Comparison of ENCODE assay signal across 9 cellular contexts in the genomic region with DNA sequence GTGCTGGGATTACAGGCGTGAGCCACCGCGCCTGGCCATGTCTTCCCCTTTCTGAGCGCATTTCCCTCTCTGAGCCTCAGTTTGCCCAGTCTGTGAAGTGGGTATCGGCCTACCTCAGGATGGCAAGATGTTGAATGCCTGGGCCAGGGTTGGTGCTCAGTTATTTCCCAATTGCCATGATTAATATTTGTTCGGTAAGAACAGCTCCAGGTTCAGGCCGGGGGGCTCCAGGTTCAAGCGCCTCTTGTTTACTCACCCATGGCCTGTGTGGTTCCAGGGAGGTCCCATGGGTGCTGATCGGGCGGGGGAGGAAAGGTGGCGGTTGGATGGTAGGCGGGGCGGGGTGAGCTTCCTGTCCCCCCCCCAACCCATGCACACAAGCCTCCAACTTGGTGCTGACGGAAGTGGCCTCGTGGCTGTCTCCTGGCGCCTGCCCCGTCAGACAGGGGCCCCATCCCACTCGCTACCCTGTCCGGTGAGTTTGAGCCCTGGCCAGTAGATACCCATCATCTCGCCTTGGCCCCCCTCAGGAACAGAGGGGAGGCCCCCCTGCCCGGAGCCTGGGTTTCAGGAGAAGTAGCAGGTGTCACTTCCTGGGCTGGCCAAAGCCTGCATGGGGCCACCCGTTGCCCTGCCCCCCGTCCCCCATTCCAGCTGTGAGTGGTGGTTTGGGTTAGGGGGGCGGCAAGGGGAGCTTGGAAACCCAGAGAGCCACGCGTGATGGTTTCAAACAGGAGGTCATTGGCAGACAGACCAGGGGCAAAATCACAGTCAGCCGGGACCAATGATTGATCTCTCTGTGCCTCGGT. TPM values are rescaled to one million over a fixed set of nuclear protein-coding genes. Genes with fewer than 3 reads are reported as not detected.
DNase-seq lines count a peak whose midpoint lies in the region; ATAC-seq and TF ChIP-seq lines count a peak whose summit lies in the region.
"Had no signal": no experiment of that assay in that cellular context is flagged by ENCODE, and none has a peak within 500 bp of the region (broad histone marks: within the 10 kb centered on the region; RNA-seq: fewer than 3 reads in every experiment).

A gene with protein sequence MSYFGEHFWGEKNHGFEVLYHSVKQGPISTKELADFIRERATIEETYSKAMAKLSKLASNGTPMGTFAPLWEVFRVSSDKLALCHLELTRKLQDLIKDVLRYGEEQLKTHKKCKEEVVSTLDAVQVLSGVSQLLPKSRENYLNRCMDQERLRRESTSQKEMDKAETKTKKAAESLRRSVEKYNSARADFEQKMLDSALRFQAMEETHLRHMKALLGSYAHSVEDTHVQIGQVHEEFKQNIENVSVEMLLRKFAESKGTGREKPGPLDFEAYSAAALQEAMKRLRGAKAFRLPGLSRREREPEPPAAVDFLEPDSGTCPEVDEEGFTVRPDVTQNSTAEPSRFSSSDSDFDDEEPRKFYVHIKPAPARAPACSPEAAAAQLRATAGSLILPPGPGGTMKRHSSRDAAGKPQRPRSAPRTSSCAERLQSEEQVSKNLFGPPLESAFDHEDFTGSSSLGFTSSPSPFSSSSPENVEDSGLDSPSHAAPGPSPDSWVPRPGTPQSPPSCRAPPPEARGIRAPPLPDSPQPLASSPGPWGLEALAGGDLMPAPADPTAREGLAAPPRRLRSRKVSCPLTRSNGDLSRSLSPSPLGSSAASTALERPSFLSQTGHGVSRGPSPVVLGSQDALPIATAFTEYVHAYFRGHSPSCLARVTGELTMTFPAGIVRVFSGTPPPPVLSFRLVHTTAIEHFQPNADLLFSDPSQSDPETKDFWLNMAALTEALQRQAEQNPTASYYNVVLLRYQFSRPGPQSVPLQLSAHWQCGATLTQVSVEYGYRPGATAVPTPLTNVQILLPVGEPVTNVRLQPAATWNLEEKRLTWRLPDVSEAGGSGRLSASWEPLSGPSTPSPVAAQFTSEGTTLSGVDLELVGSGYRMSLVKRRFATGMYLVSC (plus strand): TSS at position 375 of the 809 bp plus-strand sequence. CDS start 3,688 bp downstream, outside the sequence.

- TF ChIP-seq CTCF in CD14-positive monocyte (IDR thresholded peaks at IDR 0.05) (no peak), neural crest cell (conservative IDR thresholded peaks at IDR 0.05) (no peak), HFFc6 (IDR thresholded peaks at IDR 0.05) (no peak)

- no peaks in the 10 kb centered on the region for H3K9me3 ChIP-seq in thymus (ENCODE audit: control insufficient read depth)
- H3K9me3 ChIP-seq: body of pancreas had no signal

- 17% methylated on average over 28 of the region's 28 CpGs for WGBS in thymus

- peaks cover 31% of the 10 kb centered on the region for H3K4me1 ChIP-seq in thymus (ENCODE audit: control insufficient read depth, insufficient read depth, low read length)

- H3K27ac Mint-ChIP-seq in CD14-positive monocyte (peak within 1 kb of the TSS; percentile 95 to 99 (median 97)), neural crest cell (ENCODE audit: unreplicated experiment) (no peak within 1 kb of the TSS), HFFc6 (no peak within 1 kb of the TSS)
- H3K27ac Mint-ChIP-seq in activated naive CD8-positive, alpha-beta T cell treated with anti-CD3 and anti-CD28 coated beads, Interleukin-2, amount 10 ng/mL, durations not matched to agents 7 days and 5 days, result peak within 1 kb of the TSS; percentile 93

- no peaks in the 10 kb centered on the region for H3K9me3 Mint-ChIP-seq in CD14-positive monocyte
- H3K9me3 Mint-ChIP-seq in activated naive CD8-positive, alpha-beta T cell treated with anti-CD3 and anti-CD28 coated beads, Interleukin-2, amount 10 ng/mL, durations not matched to agents 7 days and 5 days, result no peaks in the 10 kb centered on the region
- H3K9me3 Mint-ChIP-seq in neural crest cell, result no peaks in the 10 kb centered on the region
- H3K9me3 Mint-ChIP-seq in HFFc6, result no peaks in the 10 kb centered on the region

- H3K36me3 ChIP-seq in thymus (ENCODE audit: control insufficient read depth, insufficient read depth), result no peaks in the 10 kb centered on the region

- no peaks in the 10 kb centered on the region for H3K27me3 ChIP-seq in thymus (ENCODE audit: control insufficient read depth, insufficient read depth)
- H3K27me3 ChIP-seq: body of pancreas had no signal

- DNase-seq in CD14-positive monocyte (ENCODE audit: low spot score), result peak; percentile 87
- DNase-seq in activated naive CD8-positive, alpha-beta T cell treated with anti-CD3 and anti-CD28 coated beads, Interleukin-2, amount 10 ng/mL, durations not matched to agents 7 days and 5 days, result peak; percentile 85
- DNase-seq in neural crest cell (ENCODE audit: low read depth, low spot score), result no peak
- no peak for DNase-seq in HFFc6
- DNase-seq in epidermal melanocyte (ENCODE audit: insufficient read length, low spot score), result no peak

- H3K36me3 Mint-ChIP-seq in CD14-positive monocyte, result peaks cover 18 to 25% of the 10 kb centered on the region in 2 donors
- peaks cover 10% of the 10 kb centered on the region for H3K36me3 Mint-ChIP-seq in activated naive CD8-positive, alpha-beta T cell treated with anti-CD3 and anti-CD28 coated beads, Interleukin-2, amount 10 ng/mL, durations not matched to agents 7 days and 5 days
- H3K36me3 Mint-ChIP-seq in neural crest cell (ENCODE audit: low read depth), result no peaks in the 10 kb centered on the region
- no peaks in the 10 kb centered on the region for H3K36me3 Mint-ChIP-seq in HFFc6 (ENCODE audit: low read depth)

- peak; percentile 36 for ATAC-seq in HG02763 (IDR thresholded peaks at IDR 0.05; ENCODE audit: unreplicated experiment)
- ATAC-seq in activated naive CD8-positive, alpha-beta T cell treated with anti-CD3 and anti-CD28 coated beads, Interleukin-2, amount 10 ng/mL, durations not matched to agents 7 days and 5 days (ENCODE audit: low read depth), result peak; percentile 69
- ATAC-seq: body of pancreas had no signal

- peak within 1 kb of the TSS; percentile 90 for H3K27ac ChIP-seq in thymus (ENCODE audit: low read depth)

- POLR2A ChIA-PET in activated naive CD8-positive, alpha-beta T cell treated with anti-CD3 and anti-CD28 coated beads, Interleukin-2, amount 10 ng/mL, durations not matched to agents 7 days and 5 days (lab: Charles Lee), result interaction anchor here (0.6 to 1.4 kb wide), 13 partner anchors 10 to 1164 kb away, joined by 3 to 10 read pairs (median 4); a partner anchor contains a TSS

- H3K4me1 Mint-ChIP-seq in CD14-positive monocyte, result peaks cover 68% of the 10 kb centered on the region
- H3K4me1 Mint-ChIP-seq in activated naive CD8-positive, alpha-beta T cell treated with anti-CD3 and anti-CD28 coated beads, Interleukin-2, amount 10 ng/mL, durations not matched to agents 7 days and 5 days, result peaks cover 48% of the 10 kb centered on the region
- H3K4me1 Mint-ChIP-seq in neural crest cell, result peaks cover 38% of the 10 kb centered on the region
- no peaks in the 10 kb centered on the region for H3K4me1 Mint-ChIP-seq in HFFc6 (ENCODE audit: low read depth)

- H3K4me3 Mint-ChIP-seq in CD14-positive monocyte, result peak within 1 kb of the TSS; percentile 80 to 97
- H3K4me3 Mint-ChIP-seq in activated naive CD8-positive, alpha-beta T cell treated with anti-CD3 and anti-CD28 coated beads, Interleukin-2, amount 10 ng/mL, durations not matched to agents 7 days and 5 days, result peak within 1 kb of the TSS; percentile 94
- peak within 1 kb of the TSS; percentile 8 for H3K4me3 Mint-ChIP-seq in neural crest cell
- no peak within 1 kb of the TSS for H3K4me3 Mint-ChIP-seq in HFFc6

- intact Hi-C loops in CD14-positive monocyte (cut with micrococcal nuclease), result loop anchor here in 1 of 2 donors (2.0 kb wide), 1 partner anchor 13 kb away; no protein-coding TSS in a partner anchor
- intact Hi-C loops in T-helper 2 cell treated with Interferon-gamma antibody and Interleukin-4, amounts not matched to agents 100 ng/mL and 5 ng/mL, for 36 hours (cut with micrococcal nuclease), result loop anchor here (1.0 kb wide), 1 partner anchor 96 kb away; a partner anchor contains a TSS

- H3K4me3 ChIP-seq in thymus (ENCODE audit: low read length), result peak within 1 kb of the TSS; percentile 51
- H3K4me3 ChIP-seq: body of pancreas had no signal

- H3K27me3 Mint-ChIP-seq in CD14-positive monocyte (ENCODE audit: low read depth in 3 of 3), result peaks cover 0 to 2% (median 1%) of the 10 kb centered on the region in 3 donors
- no peaks in the 10 kb centered on the region for H3K27me3 Mint-ChIP-seq in activated naive CD8-positive, alpha-beta T cell treated with anti-CD3 and anti-CD28 coated beads, Interleukin-2, amount 10 ng/mL, durations not matched to agents 7 days and 5 days
- no peaks in the 10 kb centered on the region for H3K27me3 Mint-ChIP-seq in neural crest cell (ENCODE audit: low read depth)
- H3K27me3 Mint-ChIP-seq in HFFc6 (ENCODE audit: insufficient read depth), result peaks cover 8% of the 10 kb centered on the region

RNA-seq across cellular contexts. Expression of the gene that starts here (rescaled TPM):
- 10 to 100 TPM; 11.4 to 13.4 TPM for polyA plus RNA-seq in CD14-positive monocyte
- 84.7 and 85.4 TPM in 2 replicates for total RNA-seq in T-helper 2 cell treated with Interferon-gamma antibody and Interleukin-4, amounts not matched to agents 100 ng/mL and 5 ng/mL, for 36 hours
- total RNA-seq in activated naive CD8-positive, alpha-beta T cell treated with anti-CD3 and anti-CD28 coated beads, Interleukin-2, amount 10 ng/mL, durations not matched to agents 7 days and 5 days, result 10 to 100 TPM; 74.2 to 77.9 TPM
- total RNA-seq in neural crest cell, result 10.8 and 12.2 TPM in 2 replicates
- 28.2 TPM for polyA plus RNA-seq in thymus
- total RNA-seq in HFFc6 (2021; fragmentation: NEBNext Ultra II Directional; extraction: Animal tissue kit (Norgen Biotek cat#: 25700)), result 1 to 10 TPM in 1 of 6 experiments, under 1 TPM in 5; 0.31 to 1.1 (median 0.40) TPM

Comparison
In these comparisons a context has a peak if more than half of its experiments do, and no peak if none do; other contexts are left out.
1. DNase-seq: peak in CD14-positive monocyte (single experiment) and activated naive CD8-positive, alpha-beta T cell treated with anti-CD3 and anti-CD28 coated beads, Interleukin-2, amount 10 ng/mL, durations not matched to agents 7 days and 5 days (single experiment); none in neural crest cell (single experiment), HFFc6 (single experiment) and epidermal melanocyte (single experiment).
2. H3K27ac Mint-ChIP-seq: peak in CD14-positive monocyte (7 of 7) and activated naive CD8-positive, alpha-beta T cell treated with anti-CD3 and anti-CD28 coated beads, Interleukin-2, amount 10 ng/mL, durations not matched to agents 7 days and 5 days (single experiment); none in neural crest cell (single experiment) and HFFc6 (single experiment).